ENCODE assay signal across 8 cellular contexts in the genomic region with DNA sequence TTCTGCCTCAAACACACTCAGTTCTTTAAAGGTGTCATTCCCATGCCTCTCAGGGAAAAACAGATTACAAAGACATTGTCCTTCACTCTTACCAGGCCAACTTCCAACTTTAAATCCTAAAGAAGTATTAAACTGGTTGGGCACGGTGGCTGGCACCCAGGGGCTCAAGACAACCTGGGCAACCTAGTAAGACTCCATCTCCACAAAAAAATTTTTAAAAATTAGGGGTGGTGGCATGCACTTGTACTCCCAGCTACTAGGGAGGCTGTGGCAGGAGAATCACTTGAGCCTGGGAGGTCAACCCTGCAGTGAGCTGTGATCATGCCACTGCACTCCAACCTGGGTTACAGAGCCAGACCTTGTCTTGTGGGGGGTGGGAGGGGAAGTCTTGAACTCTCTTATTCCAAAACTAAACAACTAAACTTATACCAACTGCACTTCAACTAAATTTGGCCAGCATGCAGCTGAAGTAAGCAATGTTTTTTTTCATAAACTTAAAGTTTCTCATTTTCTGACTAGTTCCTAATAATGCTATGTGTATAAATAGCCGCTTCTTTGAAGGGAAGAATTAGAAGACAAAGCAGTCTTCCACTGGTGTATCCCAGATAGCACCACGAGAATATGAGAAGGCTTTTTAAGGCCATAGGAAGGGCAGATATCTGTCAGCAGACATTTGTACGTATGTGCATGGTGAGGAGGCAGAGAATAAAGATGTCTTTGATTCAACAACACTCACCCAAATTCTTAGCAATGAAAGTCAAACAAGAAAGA. TPM values are rescaled to one million over a fixed set of nuclear protein-coding genes. Genes with fewer than 3 reads are reported as not detected.
DNase-seq lines count a peak whose midpoint lies in the region; ATAC-seq and TF ChIP-seq lines count a peak whose summit lies in the region.

No MANE protein-coding gene starts in this region.

- H3K36me3 Mint-ChIP-seq in HFFc6 (ENCODE audit: low read depth), result no peaks in the 10 kb centered on the region
- peaks cover 10% of the 10 kb centered on the region for H3K36me3 Mint-ChIP-seq in activated CD8-positive, alpha-beta T cell treated with anti-CD3 and anti-CD28 coated beads for 36 hours (ENCODE audit: low read depth)
- H3K36me3 Mint-ChIP-seq in stimulated activated memory B cell treated with anti-CD40 and anti-IgM and Interleukin-4, amounts not matched to agents 10 μg/mL and 1 μg/mL and 100 μg/mL, for 72 hours, result no peaks in the 10 kb centered on the region

- CTCF ChIA-PET in activated CD8-positive, alpha-beta T cell treated with anti-CD3 and anti-CD28 coated beads for 36 hours (lab: Charles Lee), result interaction anchor here (5.7 kb wide), 1 partner anchor 259 kb away, joined by 38 read pairs; a partner anchor contains a TSS

- peak overlapping the region; percentile 98 for H3K4me3 Mint-ChIP-seq in HFFc6
- peak overlapping the region; percentile 95 for H3K4me3 Mint-ChIP-seq in activated CD8-positive, alpha-beta T cell treated with anti-CD3 and anti-CD28 coated beads for 36 hours
- H3K4me3 Mint-ChIP-seq in stimulated activated memory B cell treated with anti-CD40 and anti-IgM and Interleukin-4, amounts not matched to agents 10 μg/mL and 1 μg/mL and 100 μg/mL, for 72 hours, result peak overlapping the region; percentile 95

- no peak for ATAC-seq in activated CD8-positive, alpha-beta T cell treated with anti-CD3 and anti-CD28 coated beads for 36 hours
- ATAC-seq in gastroesophageal sphincter, result no peak
- ATAC-seq in stimulated activated memory B cell treated with anti-CD40 and anti-IgM and Interleukin-4, amounts not matched to agents 10 μg/mL and 1 μg/mL and 100 μg/mL, for 72 hours, result no peak

- intact Hi-C loops in activated CD8-positive, alpha-beta T cell treated with anti-CD3 and anti-CD28 coated beads for 36 hours (cut with micrococcal nuclease), result no loop called here

- H3K4me1 Mint-ChIP-seq in HFFc6 (ENCODE audit: low read depth), result peaks cover 39% of the 10 kb centered on the region
- H3K4me1 Mint-ChIP-seq in activated CD8-positive, alpha-beta T cell treated with anti-CD3 and anti-CD28 coated beads for 36 hours (ENCODE audit: low read depth), result peaks cover 60% of the 10 kb centered on the region
- H3K4me1 Mint-ChIP-seq in stimulated activated memory B cell treated with anti-CD40 and anti-IgM and Interleukin-4, amounts not matched to agents 10 μg/mL and 1 μg/mL and 100 μg/mL, for 72 hours, result peaks cover 34% of the 10 kb centered on the region

- peak overlapping the region; percentile 94 for H3K27ac Mint-ChIP-seq in HFFc6
- H3K27ac Mint-ChIP-seq in activated CD8-positive, alpha-beta T cell treated with anti-CD3 and anti-CD28 coated beads for 36 hours, result peak overlapping the region; percentile 95
- H3K27ac Mint-ChIP-seq in stimulated activated memory B cell treated with anti-CD40 and anti-IgM and Interleukin-4, amounts not matched to agents 10 μg/mL and 1 μg/mL and 100 μg/mL, for 72 hours, result peak overlapping the region; percentile 86

- TF ChIP-seq POLR2A in gastroesophageal sphincter (IDR thresholded peaks at IDR 0.05), result no peak

- no peaks in the 10 kb centered on the region for H3K27me3 Mint-ChIP-seq in HFFc6 (ENCODE audit: insufficient read depth)
- no peaks in the 10 kb centered on the region for H3K27me3 Mint-ChIP-seq in activated CD8-positive, alpha-beta T cell treated with anti-CD3 and anti-CD28 coated beads for 36 hours
- no peaks in the 10 kb centered on the region for H3K27me3 Mint-ChIP-seq in stimulated activated memory B cell treated with anti-CD40 and anti-IgM and Interleukin-4, amounts not matched to agents 10 μg/mL and 1 μg/mL and 100 μg/mL, for 72 hours

- TF ChIP-seq EP300 in gastroesophageal sphincter (IDR thresholded peaks at IDR 0.05), result no peak

- 20 to 65% methylated on average over 2 to 3 of the region's 4 CpGs for WGBS in gastroesophageal sphincter (ENCODE audit: low coverage in 1 of 2), 2 donors

- H3K27ac ChIP-seq in gastroesophageal sphincter, result peak overlapping the region; percentile 4 to 97 (median 94)

- no peak for DNase-seq in HFFc6
- no peak for DNase-seq in activated CD8-positive, alpha-beta T cell treated with anti-CD3 and anti-CD28 coated beads for 36 hours
- no peak for DNase-seq in NCI-H1092 treated with DMSO at 0.1 percent for 48 hours (lab: John Stamatoyannopoulos, UW)
- DNase-seq in stimulated activated CD4-positive, alpha-beta T cell treated with anti-CD3 and anti-CD28 coated beads, Interleukin-2, amount 100 ng/mL, for 24 hours, result no peak
- no peak for DNase-seq in stimulated activated CD4-positive, alpha-beta T cell treated with anti-CD3 and anti-CD28 coated beads, Interleukin-4, amount 100 ng/mL, for 4 hours
- DNase-seq in DMS114 treated with DMSO at 0.1 percent for 48 hours (lab: John Stamatoyannopoulos, UW; ENCODE audit: unreplicated experiment), result no peak

- H3K36me3 ChIP-seq in gastroesophageal sphincter, result no peaks in the 10 kb centered on the region

- peaks cover 0 to 56% (median 5%) of the 10 kb centered on the region in 3 donors for H3K4me1 ChIP-seq in gastroesophageal sphincter

- TF ChIP-seq CTCF in HFFc6 (IDR thresholded peaks at IDR 0.05) (no peak), gastroesophageal sphincter (IDR thresholded peaks at IDR 0.05) (no peak)
- no peak for TF ChIP-seq CTCF in activated CD8-positive, alpha-beta T cell treated with anti-CD3 and anti-CD28 coated beads for 36 hours (IDR thresholded peaks at IDR 0.05)

- POLR2A ChIA-PET in activated CD8-positive, alpha-beta T cell treated with anti-CD3 and anti-CD28 coated beads for 36 hours (lab: Charles Lee), result interaction anchor here (0.9 to 2.3 kb wide), 3 partner anchors 10 to 59 kb away, joined by 3 to 10 read pairs (median 3); a partner anchor contains a TSS

- no peaks in the 10 kb centered on the region for H3K9me3 Mint-ChIP-seq in HFFc6
- no peaks in the 10 kb centered on the region for H3K9me3 Mint-ChIP-seq in activated CD8-positive, alpha-beta T cell treated with anti-CD3 and anti-CD28 coated beads for 36 hours
- no peaks in the 10 kb centered on the region for H3K9me3 Mint-ChIP-seq in stimulated activated memory B cell treated with anti-CD40 and anti-IgM and Interleukin-4, amounts not matched to agents 10 μg/mL and 1 μg/mL and 100 μg/mL, for 72 hours

- H3K4me3 ChIP-seq in gastroesophageal sphincter, result peak overlapping the region in 1 of 2 donors; percentile 94

- H3K27me3 ChIP-seq in gastroesophageal sphincter, result no peaks in the 10 kb centered on the region

- H3K9me3 ChIP-seq in gastroesophageal sphincter, result no peaks in the 10 kb centered on the region

RNA-seq across cellular contexts. Expression of a gene that starts 2.4 kb away (rescaled TPM):
- 10 to 100 TPM; 32.0 to 37.4 (median 34.0) TPM for total RNA-seq in HFFc6 (2021; fragmentation: NEBNext Ultra II Directional; extraction: Animal tissue kit (Norgen Biotek cat#: 25700))
- 10 to 100 TPM; 21.6 to 23.9 TPM for total RNA-seq in activated CD8-positive, alpha-beta T cell treated with anti-CD3 and anti-CD28 coated beads for 36 hours
- total RNA-seq in gastroesophageal sphincter, result 10 to 100 TPM; 24.9 to 47.1 (median 32.4) TPM

RNA-seq across cellular contexts. Expression of a gene that starts 24.3 kb away (rescaled TPM):
- 10 to 100 TPM; 19.6 to 27.6 (median 25.2) TPM for total RNA-seq in HFFc6 (2021; fragmentation: NEBNext Ultra II Directional; extraction: Animal tissue kit (Norgen Biotek cat#: 25700))
- 10 to 100 TPM; 71.6 to 81.5 TPM for total RNA-seq in activated CD8-positive, alpha-beta T cell treated with anti-CD3 and anti-CD28 coated beads for 36 hours
- total RNA-seq in gastroesophageal sphincter, result 10 to 100 TPM; 30.2 to 49.7 (median 42.6) TPM

RNA-seq across cellular contexts. Expression of a gene that starts 59.6 kb away (rescaled TPM):
- 10 to 100 TPM; 21.2 to 28.6 (median 24.1) TPM for total RNA-seq in HFFc6 (2021; fragmentation: NEBNext Ultra II Directional; extraction: Animal tissue kit (Norgen Biotek cat#: 25700))
- total RNA-seq in activated CD8-positive, alpha-beta T cell treated with anti-CD3 and anti-CD28 coated beads for 36 hours, result 1 to 10 TPM; 9.2 to 9.6 TPM
- total RNA-seq in gastroesophageal sphincter, result 10 to 100 TPM; 19.1 to 35.0 (median 28.3) TPM
